In the genomic region with DNA sequence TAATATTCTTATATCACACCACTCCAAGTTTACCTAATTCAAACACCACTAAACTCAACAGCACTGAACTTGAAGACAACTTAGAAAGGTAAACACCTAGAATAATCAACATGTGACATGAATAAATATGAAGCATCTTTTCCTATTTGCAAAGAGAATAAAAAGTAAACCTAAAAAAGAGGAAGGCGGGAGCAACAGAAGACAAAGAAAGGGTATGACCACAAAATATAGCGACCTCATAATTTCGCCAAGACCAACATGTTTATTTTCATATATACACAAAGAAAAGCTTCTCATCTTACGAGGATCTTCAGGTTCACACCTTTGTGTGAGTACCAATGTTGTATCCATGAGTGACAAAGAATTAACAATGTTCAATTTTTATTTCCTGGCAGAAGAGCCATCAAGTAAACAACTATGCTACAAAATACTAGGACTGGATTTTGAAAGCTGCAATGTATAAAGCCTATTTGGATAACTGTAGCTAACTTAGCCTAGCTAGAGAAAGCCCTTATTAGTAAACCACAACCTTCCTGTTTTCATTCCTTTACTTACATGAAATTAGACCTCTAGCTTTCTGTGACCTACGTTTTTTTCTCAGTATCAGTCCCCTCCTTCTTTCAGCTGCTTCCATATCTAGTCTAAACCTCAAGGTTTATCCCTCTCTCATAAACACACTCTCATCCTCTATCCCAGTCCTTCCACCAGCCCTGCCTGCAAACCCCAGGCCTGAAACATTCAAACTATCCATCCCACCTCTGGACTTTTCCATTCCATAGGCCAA, we compare ENCODE assay signal across 11 cellular contexts. TPM values are rescaled to one million over a fixed set of nuclear protein-coding genes. Genes with fewer than 3 reads are reported as not detected.
DNase-seq lines count a peak whose midpoint lies in the region; ATAC-seq, FAIRE-seq and TF ChIP-seq lines count a peak whose summit lies in the region.
"Had no signal": no experiment of that assay in that cellular context is flagged by ENCODE, and none has a peak within 500 bp of the region (broad histone marks: within the 10 kb centered on the region; RNA-seq: fewer than 3 reads in every experiment).

No MANE protein-coding gene starts in this region.

- peaks cover 0 to 4% (median 0%) of the 10 kb centered on the region in 7 donors for H3K9me3 Mint-ChIP-seq in CD4-positive, CD25-positive, alpha-beta regulatory T cell
- no peaks in the 10 kb centered on the region for H3K9me3 Mint-ChIP-seq in activated T-helper 17 cell treated with anti-CD3 and anti-CD28 coated beads, Interleukin-2, amount 50 U/mL, for 72 hours

- no peaks in the 10 kb centered on the region for H3K27me3 ChIP-seq in CD4-positive, CD25-positive, alpha-beta regulatory T cell (ENCODE audit: control insufficient read depth, insufficient read depth, low read length)
- no peaks in the 10 kb centered on the region for H3K27me3 ChIP-seq in right lobe of liver

- peak in 2 of 3 donors; percentile 33 to 77 for DNase-seq in CD4-positive, CD25-positive, alpha-beta regulatory T cell
- peak; percentile 58 for DNase-seq in Jurkat, Clone E6-1 (ENCODE audit: low read depth, low spot score)
- DNase-seq in DMS114 treated with DMSO at 0.1 percent for 48 hours (lab: John Stamatoyannopoulos, UW; ENCODE audit: unreplicated experiment) (no peak), right lobe of liver (no peak), posterior vena cava (ENCODE audit: low spot score) (no peak), RCC 7860 (ENCODE audit: low spot score) (no peak)
- DNase-seq: activated naive CD4-positive, alpha-beta T cell treated with anti-CD3 and anti-CD28 coated beads, Interleukin-2, amount 10 ng/mL, durations not matched to agents 7 days and 5 days had no signal

- no peaks in the 10 kb centered on the region for H3K9me3 ChIP-seq in CD4-positive, CD25-positive, alpha-beta regulatory T cell (ENCODE audit: control insufficient read depth in 2 of 2, low read length in 2 of 2)
- H3K9me3 ChIP-seq in right lobe of liver: no peaks in the 10 kb centered on the region

- TF ChIP-seq POLR2A in right lobe of liver (IDR thresholded peaks at IDR 0.05): no peak

- no peak for FAIRE-seq in RCC 7860 (lab: Jason Lieb, UNC)
- FAIRE-seq: endometrium had no signal

- peaks cover 71% of the 10 kb centered on the region for H3K4me1 ChIP-seq in CD4-positive, CD25-positive, alpha-beta regulatory T cell (ENCODE audit: control insufficient read depth, insufficient read depth, low read length, poor library complexity, severe bottlenecking)
- peaks cover 0 to 7% (median 0%) of the 10 kb centered on the region in 4 donors for H3K4me1 ChIP-seq in right lobe of liver

- H3K4me3 Mint-ChIP-seq in CD4-positive, CD25-positive, alpha-beta regulatory T cell: no peak overlapping the region
- no peak overlapping the region for H3K4me3 Mint-ChIP-seq in activated T-helper 17 cell treated with anti-CD3 and anti-CD28 coated beads, Interleukin-2, amount 50 U/mL, for 72 hours
- H3K4me3 Mint-ChIP-seq: activated naive CD4-positive, alpha-beta T cell treated with anti-CD3 and anti-CD28 coated beads, Interleukin-2, amount 10 ng/mL, durations not matched to agents 7 days and 5 days had no signal

- peaks cover 5 to 32% (median 23%) of the 10 kb centered on the region in 4 donors for H3K4me1 Mint-ChIP-seq in CD4-positive, CD25-positive, alpha-beta regulatory T cell
- peaks cover 33% of the 10 kb centered on the region for H3K4me1 Mint-ChIP-seq in activated T-helper 17 cell treated with anti-CD3 and anti-CD28 coated beads, Interleukin-2, amount 50 U/mL, for 72 hours

- no peaks in the 10 kb centered on the region for H3K27me3 Mint-ChIP-seq in CD4-positive, CD25-positive, alpha-beta regulatory T cell
- H3K27me3 Mint-ChIP-seq in activated T-helper 17 cell treated with anti-CD3 and anti-CD28 coated beads, Interleukin-2, amount 50 U/mL, for 72 hours: no peaks in the 10 kb centered on the region
- H3K27me3 Mint-ChIP-seq: activated naive CD4-positive, alpha-beta T cell treated with anti-CD3 and anti-CD28 coated beads, Interleukin-2, amount 10 ng/mL, durations not matched to agents 7 days and 5 days had no signal

- no peak for TF ChIP-seq CTCF in right lobe of liver (IDR thresholded peaks at IDR 0.05)

- peaks cover 17% of the 10 kb centered on the region for H3K36me3 ChIP-seq in CD4-positive, CD25-positive, alpha-beta regulatory T cell (ENCODE audit: control insufficient read depth, insufficient read depth, low read length)
- peaks cover 0 to 3% (median 0%) of the 10 kb centered on the region in 4 donors for H3K36me3 ChIP-seq in right lobe of liver

- ATAC-seq in CD4-positive, CD25-positive, alpha-beta regulatory T cell (ENCODE audit: low read depth in 2 of 2): peak in 1 of 2 donors; percentile 8
- ATAC-seq in GM19463 (IDR thresholded peaks at IDR 0.05; ENCODE audit: unreplicated experiment): peak; percentile 39
- peak; percentile 37 for ATAC-seq in activated T-helper 17 cell treated with anti-CD3 and anti-CD28 coated beads, Interleukin-2, amount 50 U/mL, for 72 hours (replicated peaks)
- no peak for ATAC-seq in right lobe of liver

- peak overlapping the region; percentile 88 for H3K27ac ChIP-seq in CD4-positive, CD25-positive, alpha-beta regulatory T cell (ENCODE audit: insufficient read depth, low read length, poor library complexity, severe bottlenecking)
- no peak overlapping the region for H3K27ac ChIP-seq in right lobe of liver
- H3K27ac ChIP-seq: C4-2B had no signal

- intact Hi-C loops in right lobe of liver (cut with DNase I): no loop called here
- intact Hi-C loops in posterior vena cava (cut with DNase I): no loop called here

- 71% methylated on average over 5 of the region's 5 CpGs for WGBS in right lobe of liver (ENCODE audit: insufficient coverage, low coverage, low lambda C conversion rate, missing lambda C conversion rate)

- no peak overlapping the region for H3K27ac Mint-ChIP-seq in CD4-positive, CD25-positive, alpha-beta regulatory T cell
- H3K27ac Mint-ChIP-seq in activated T-helper 17 cell treated with anti-CD3 and anti-CD28 coated beads, Interleukin-2, amount 50 U/mL, for 72 hours: no peak overlapping the region
- H3K27ac Mint-ChIP-seq: activated naive CD4-positive, alpha-beta T cell treated with anti-CD3 and anti-CD28 coated beads, Interleukin-2, amount 10 ng/mL, durations not matched to agents 7 days and 5 days had no signal

- peak overlapping the region; percentile 65 for H3K4me3 ChIP-seq in CD4-positive, CD25-positive, alpha-beta regulatory T cell (ENCODE audit: low read depth, low read length)
- no peak overlapping the region for H3K4me3 ChIP-seq in Jurkat, Clone E6-1 (ENCODE audit: low read length)
- H3K4me3 ChIP-seq in right lobe of liver: no peak overlapping the region

- H3K36me3 Mint-ChIP-seq in CD4-positive, CD25-positive, alpha-beta regulatory T cell: peaks cover 15% of the 10 kb centered on the region
- peaks cover 29% of the 10 kb centered on the region for H3K36me3 Mint-ChIP-seq in activated T-helper 17 cell treated with anti-CD3 and anti-CD28 coated beads, Interleukin-2, amount 50 U/mL, for 72 hours (ENCODE audit: low read depth)

RNA-seq across cellular contexts. Expression of a gene that starts 21.3 kb away (rescaled TPM):
- 16.7 TPM for total RNA-seq in CD4-positive, CD25-positive, alpha-beta regulatory T cell
- polyA plus RNA-seq in CD4-positive, CD25-positive, alpha-beta regulatory T cell: 10 to 100 TPM; 11.1 to 22.7 (median 15.3) TPM
- polyA plus RNA-seq in Jurkat, Clone E6-1 (2012; ENCODE audit: insufficient read depth, insufficient read length): not detected
- 10 to 100 TPM; 19.5 to 24.8 TPM for total RNA-seq in activated T-helper 17 cell treated with anti-CD3 and anti-CD28 coated beads, Interleukin-2, amount 50 U/mL, for 72 hours
- total RNA-seq in right lobe of liver (1 to 10 TPM; 4.7 to 8.7 (median 6.1) TPM), posterior vena cava (10 to 100 TPM; 12.0 to 13.2 TPM)

RNA-seq across cellular contexts. Expression of a gene that starts 31.7 kb away (rescaled TPM):
- 52.1 TPM for total RNA-seq in CD4-positive, CD25-positive, alpha-beta regulatory T cell
- polyA plus RNA-seq in CD4-positive, CD25-positive, alpha-beta regulatory T cell: 10 to 100 TPM; 43.8 to 52.7 (median 49.8) TPM
- 12.8 TPM for polyA plus RNA-seq in Jurkat, Clone E6-1 (2012; ENCODE audit: insufficient read depth, insufficient read length)
- 10 to 100 TPM; 22.2 to 47.4 TPM for total RNA-seq in activated T-helper 17 cell treated with anti-CD3 and anti-CD28 coated beads, Interleukin-2, amount 50 U/mL, for 72 hours
- total RNA-seq in right lobe of liver: 1 to 10 TPM; 4.1 to 5.9 (median 5.0) TPM
- total RNA-seq in posterior vena cava: 10 to 100 TPM; 14.4 to 16.2 TPM

Comparison
In these comparisons a context has a peak if more than half of its experiments do, and no peak if none do; other contexts are left out.
1. ATAC-seq: peak in GM19463 (single experiment) and activated T-helper 17 cell treated with anti-CD3 and anti-CD28 coated beads, Interleukin-2, amount 50 U/mL, for 72 hours (single experiment); none in right lobe of liver (0 of 4).
2. DNase-seq: peak in CD4-positive, CD25-positive, alpha-beta regulatory T cell (2 of 3) and Jurkat, Clone E6-1 (single experiment); none in DMS114 treated with DMSO at 0.1 percent for 48 hours (single experiment), right lobe of liver (0 of 3), posterior vena cava (single experiment) and RCC 7860 (single experiment).